8 cellular contexts compared by ENCODE assay signal in genomic region chr17:44376124-44376523, GRCh38.
A peak's percentile ranks its signal among the peaks of the same experiment; 100 is the strongest.
DNase-seq lines count a peak whose midpoint lies in the region; ATAC-seq, FAIRE-seq and TF ChIP-seq lines count a peak whose summit lies in the region.

No MANE protein-coding gene starts in this region.

- TF ChIP-seq CTCF in brain microvascular endothelial cell (IDR thresholded peaks at IDR 0.05; ENCODE audit: low read depth, low read length, missing control alignments) = peak; percentile 75

- ATAC-seq in activated CD4-positive, CD25-positive, alpha-beta regulatory T cell treated with anti-CD3 and anti-CD28 coated beads, Interleukin-2, amount 50 U/mL, for 24 hours = no peak
- no peak for ATAC-seq in HG03159 (IDR thresholded peaks at IDR 0.05; ENCODE audit: unreplicated experiment)

- no peaks in the 10 kb centered on the region for H3K36me3 ChIP-seq in brain microvascular endothelial cell (replicated peaks)

- peak; percentile 4 for DNase-seq in COLO668 (lab: John Stamatoyannopoulos, UW; ENCODE audit: unreplicated experiment)
- no peak for DNase-seq in HTR-8/SVneo (ENCODE audit: insufficient read length, low spot score)
- DNase-seq in brain microvascular endothelial cell = peak; percentile 18
- DNase-seq in medulla oblongata (ENCODE audit: extremely low spot score) = peak; percentile 28
- DNase-seq in UCSD-AML1 (lab: John Stamatoyannopoulos, UW; ENCODE audit: unreplicated experiment) = no peak
- DNase-seq in NCI-H1105 (lab: John Stamatoyannopoulos, UW) = no peak

- peak; percentile 63 for FAIRE-seq in HTR-8/SVneo (lab: Jason Lieb, UNC)

- H3K27me3 ChIP-seq in brain microvascular endothelial cell (replicated peaks) = peaks cover under 1% of the 10 kb centered on the region

- H3K4me3 ChIP-seq in brain microvascular endothelial cell (ENCODE audit: low read depth, low read length) = no peak overlapping the region

- in situ Hi-C loops in brain microvascular endothelial cell (cut with HindIII; ENCODE audit: low pct_ligation_motif_present, low sequenced_read_pairs) = no loop called here

- no peak overlapping the region for H3K27ac ChIP-seq in brain microvascular endothelial cell

Comparison
In these comparisons a context has a peak if more than half of its experiments do, and no peak if none do; other contexts are left out.
1. DNase-seq: peak in COLO668 (single experiment), brain microvascular endothelial cell (single experiment) and medulla oblongata (single experiment); none in HTR-8/SVneo (single experiment), UCSD-AML1 (single experiment) and NCI-H1105 (single experiment).